Comparison of ENCODE assay signal across 8 cellular contexts in the genomic region with DNA sequence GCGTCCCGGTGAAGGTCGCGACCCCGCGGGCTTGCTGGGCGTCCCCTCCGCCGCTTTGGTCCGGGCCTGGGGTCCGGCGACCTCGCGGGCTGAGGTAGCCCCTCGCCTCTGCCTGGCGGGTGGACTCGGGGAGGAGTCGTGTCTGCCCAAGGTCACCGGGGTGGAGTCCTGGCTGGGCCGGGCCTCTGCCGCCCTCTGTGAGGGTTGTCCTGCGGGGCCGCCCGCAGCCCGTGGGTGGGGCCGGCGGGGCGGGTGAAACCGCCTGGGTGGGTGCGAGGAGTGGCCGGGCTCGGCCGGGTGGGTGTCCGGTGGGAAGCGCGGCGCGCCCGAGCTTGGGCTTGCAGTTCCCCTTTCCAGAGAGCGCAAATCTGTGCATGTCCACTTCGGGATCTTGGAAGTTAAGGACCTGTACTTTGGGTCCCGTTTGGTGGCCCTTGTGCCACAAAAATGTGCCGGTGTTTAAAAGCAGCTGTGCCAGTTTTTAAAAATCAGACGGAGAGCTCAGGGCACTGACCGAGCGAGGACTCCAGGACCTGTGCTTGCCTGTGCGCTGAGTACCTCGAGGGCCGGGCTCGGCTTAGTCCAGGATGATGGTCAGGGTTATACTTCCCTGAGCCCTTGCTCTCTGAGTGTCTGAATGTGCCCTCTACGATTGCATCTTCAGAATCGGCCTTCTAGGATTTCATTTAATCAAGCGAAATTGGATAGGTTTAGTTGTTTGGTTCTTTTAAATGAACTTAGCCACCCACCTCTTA.
DNase-seq lines count a peak whose midpoint lies in the region; ATAC-seq and TF ChIP-seq lines count a peak whose summit lies in the region.
"Not testable (repeated sequence)": the region's sequence is repeated elsewhere in the genome, so short reads cannot be mapped to it uniquely, and the experiment has no call there.

No MANE protein-coding gene starts in this region.

- POLR2A ChIA-PET in AG04450 (lab: Yijun Ruan, JAX); activated CD4-positive, alpha-beta memory T cell treated with anti-CD3 and anti-CD28 coated beads for 36 hours (lab: Charles Lee): not testable (repeated sequence)

- ATAC-seq in GM19328 (IDR thresholded peaks at IDR 0.05; ENCODE audit: unreplicated experiment) (peak; percentile 33), HG02678 (IDR thresholded peaks at IDR 0.05; ENCODE audit: unreplicated experiment) (peak; percentile 43), left lung (peak; percentile 85)
- ATAC-seq in effector memory CD8-positive, alpha-beta T cell (replicated peaks): peak; percentile 57

- TF ChIP-seq CTCF in AG04450 (IDR thresholded peaks at IDR 0.05; ENCODE audit: low read depth, low read length); left lung (IDR thresholded peaks at IDR 0.05): not testable (repeated sequence)

- not testable (repeated sequence) for H3K9me3 ChIP-seq in AG04450 (ENCODE audit: control insufficient read depth, insufficient read depth, low read length); HUES48 (ENCODE audit: control insufficient read depth, insufficient read depth, low read length); left lung; skeletal muscle satellite cell (replicated peaks; ENCODE audit: low read length)

- peak overlapping the region; percentile 48 for H3K4me3 ChIP-seq in AG04450 (ENCODE audit: low read depth, low read length)
- H3K4me3 ChIP-seq in HUES48 (ENCODE audit: low read depth, low read length): peak overlapping the region; percentile 56; the same call in 1 of the 2 replicates
- H3K4me3 ChIP-seq in left lung: peak overlapping the region; percentile 59 to 64
- H3K4me3 ChIP-seq in skeletal muscle satellite cell (ENCODE audit: low read length): peak overlapping the region; percentile 72

- not testable (repeated sequence) for H3K36me3 ChIP-seq in HUES48 (ENCODE audit: control insufficient read depth, insufficient read depth, low read length); left lung; skeletal muscle satellite cell (ENCODE audit: insufficient read depth, low read length)

- H3K4me1 Mint-ChIP-seq in activated CD4-positive, alpha-beta memory T cell treated with anti-CD3 and anti-CD28 coated beads for 36 hours (ENCODE audit: low read depth); effector memory CD8-positive, alpha-beta T cell (ENCODE audit: low read depth in 2 of 2): not testable (repeated sequence)

- CTCF ChIA-PET in AG04450 (lab: Charles Lee); activated CD4-positive, alpha-beta memory T cell treated with anti-CD3 and anti-CD28 coated beads for 36 hours (lab: Charles Lee): not testable (repeated sequence)

- not testable (repeated sequence) for H3K4me1 ChIP-seq in HUES48 (ENCODE audit: control insufficient read depth, insufficient read depth, low read length); skeletal muscle satellite cell (ENCODE audit: control insufficient read depth, insufficient read depth, low read length)
- H3K4me1 ChIP-seq in left lung: peaks cover 0 to 13% of the 10 kb centered on the region in 2 donors

- not testable (repeated sequence) for H3K9me3 Mint-ChIP-seq in activated CD4-positive, alpha-beta memory T cell treated with anti-CD3 and anti-CD28 coated beads for 36 hours; effector memory CD8-positive, alpha-beta T cell

- H3K27ac ChIP-seq in AG04450 (ENCODE audit: low read depth, low read length); HUES48 (ENCODE audit: low read depth, low read length): not testable (repeated sequence)
- H3K27ac ChIP-seq in left lung: peak overlapping the region in 1 of 2 donors; percentile 78

- not testable (repeated sequence) for H3K27ac Mint-ChIP-seq in activated CD4-positive, alpha-beta memory T cell treated with anti-CD3 and anti-CD28 coated beads for 36 hours; effector memory CD8-positive, alpha-beta T cell

- peak overlapping the region; percentile 59 for H3K4me3 Mint-ChIP-seq in activated CD4-positive, alpha-beta memory T cell treated with anti-CD3 and anti-CD28 coated beads for 36 hours
- H3K4me3 Mint-ChIP-seq in effector memory CD8-positive, alpha-beta T cell: peak overlapping the region; percentile 27 to 54

- H3K27me3 ChIP-seq in AG04450 (ENCODE audit: control insufficient read depth, insufficient read depth, low read length); HUES48 (ENCODE audit: control insufficient read depth, insufficient read depth, low read length); left lung; skeletal muscle satellite cell (ENCODE audit: control insufficient read depth, insufficient read depth, low read length): not testable (repeated sequence)

- H3K36me3 Mint-ChIP-seq in activated CD4-positive, alpha-beta memory T cell treated with anti-CD3 and anti-CD28 coated beads for 36 hours; effector memory CD8-positive, alpha-beta T cell (ENCODE audit: insufficient read depth): not testable (repeated sequence)

- intact Hi-C loops in activated CD4-positive, alpha-beta memory T cell treated with anti-CD3 and anti-CD28 coated beads for 36 hours (cut with micrococcal nuclease); left lung (cut with DNase I): not testable (repeated sequence)

- H3K4me2 ChIP-seq in skeletal muscle satellite cell (ENCODE audit: low read length): peak overlapping the region; percentile 72

- DNase-seq in AG04450 (ENCODE audit: low read depth, low spot score); activated CD4-positive, alpha-beta memory T cell treated with anti-CD3 and anti-CD28 coated beads for 36 hours; effector memory CD8-positive, alpha-beta T cell: not testable (repeated sequence)
- DNase-seq in left lung: peak in 1 of 2 donors; percentile 88

- not testable (repeated sequence) for H3K9ac ChIP-seq in HUES48 (ENCODE audit: low read depth, low read length)
- peak overlapping the region; percentile 78 for H3K9ac ChIP-seq in skeletal muscle satellite cell (ENCODE audit: low read depth, low read length)

- not testable (repeated sequence) for H3K27me3 Mint-ChIP-seq in activated CD4-positive, alpha-beta memory T cell treated with anti-CD3 and anti-CD28 coated beads for 36 hours; effector memory CD8-positive, alpha-beta T cell

Comparison
In these comparisons a context has a peak if more than half of its experiments do, and no peak if none do; other contexts are left out.
1. ATAC-seq: peak in every context shown above with its lines; median percentile 85 in left lung; 57 in effector memory CD8-positive, alpha-beta T cell; 43 in HG02678; 33 in GM19328.